12 cellular contexts compared by ENCODE assay signal in the genomic region with DNA sequence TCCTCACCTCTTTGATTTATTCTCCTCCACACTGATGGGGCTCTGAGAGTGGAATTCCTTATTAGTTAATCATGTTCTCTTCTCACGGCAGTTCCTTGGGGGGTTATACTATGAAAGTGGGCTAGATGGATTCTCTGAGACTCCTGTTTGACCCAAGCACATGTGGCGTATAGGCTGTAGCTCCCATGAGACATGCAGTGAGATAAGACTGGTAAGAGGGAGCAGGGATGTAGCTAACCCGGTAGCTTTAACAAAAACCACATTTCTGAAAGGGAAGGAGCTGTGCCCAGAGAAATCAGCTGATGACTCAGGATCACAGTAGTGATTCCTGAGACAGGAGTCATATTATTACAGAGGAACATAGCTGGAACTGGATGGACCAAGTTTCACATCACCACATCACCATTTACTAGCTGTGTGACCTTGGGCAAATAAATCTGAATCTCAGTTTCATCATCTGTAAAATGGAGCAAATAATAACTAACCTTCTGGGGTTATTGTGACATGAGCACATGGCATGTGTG.
DNase-seq lines count a peak whose midpoint lies in the region; ATAC-seq and TF ChIP-seq lines count a peak whose summit lies in the region.
"Had no signal": no experiment of that assay in that cellular context is flagged by ENCODE, and none has a peak within 500 bp of the region (broad histone marks: within the 10 kb centered on the region; RNA-seq: fewer than 3 reads in every experiment).

No MANE protein-coding gene starts in this region.

- ATAC-seq in gastrocnemius medialis (peak; percentile 72 to 90), HG02571 (IDR thresholded peaks at IDR 0.05; ENCODE audit: unreplicated experiment) (no peak), HG02981 (IDR thresholded peaks at IDR 0.05; ENCODE audit: unreplicated experiment) (no peak)
- ATAC-seq: activated T-cell treated with anti-CD3 and anti-CD28 coated beads, Interleukin-2, amount 50 U/mL, for 4 hours; naive thymus-derived CD4-positive, alpha-beta T cell had no signal

- no peaks in the 10 kb centered on the region for H3K27me3 ChIP-seq in gastrocnemius medialis

- TF ChIP-seq CTCF in fibroblast of the aortic adventitia (IDR thresholded peaks at IDR 0.05; ENCODE audit: insufficient read depth, low read length) (no peak), gastrocnemius medialis (IDR thresholded peaks at IDR 0.05 in 4 of 5, conservative IDR thresholded peaks at IDR 0.05 in 1 of 5) (no peak)

- DNase-seq in EL (peak; percentile 99), SW 1271 (lab: John Stamatoyannopoulos, UW) (peak; percentile 88 to 89), fibroblast of the aortic adventitia (ENCODE audit: low read depth) (peak; percentile 98), gastrocnemius medialis (no peak), NCI-H748 treated with DMSO at 0.1 percent for 48 hours (lab: John Stamatoyannopoulos, UW) (no peak), ureter (ENCODE audit: low spot score) (no peak)
- DNase-seq: activated T-cell treated with anti-CD3 and anti-CD28 coated beads, Interleukin-2, amount 50 U/mL, for 4 hours; GDM1; naive thymus-derived CD4-positive, alpha-beta T cell; NCI-H1930 had no signal

- H3K4me1 ChIP-seq in gastrocnemius medialis: peaks cover 36 to 44% of the 10 kb centered on the region in 2 donors

- in situ Hi-C loops in gastrocnemius medialis (cut with MboI; ENCODE audit: low sequenced_read_pairs in 4 of 4): no loop called here

- intact Hi-C loops in gastrocnemius medialis (cut with DNase I; ENCODE audit: low total_unique reads): no loop called here

- peak overlapping the region; percentile 30 to 69 (median 52) for H3K27ac ChIP-seq in gastrocnemius medialis

- H3K4me3 ChIP-seq in fibroblast of the aortic adventitia (ENCODE audit: low read depth, low read length) (no peak overlapping the region), gastrocnemius medialis (no peak overlapping the region)

- H3K9me3 ChIP-seq in gastrocnemius medialis: no peaks in the 10 kb centered on the region

- peaks cover 0 to 27% of the 10 kb centered on the region in 2 donors for H3K36me3 ChIP-seq in gastrocnemius medialis

- TF ChIP-seq POLR2A in gastrocnemius medialis (IDR thresholded peaks at IDR 0.05): no peak

Comparison
In these comparisons a context has a peak if more than half of its experiments do, and no peak if none do; other contexts are left out.
1. DNase-seq: peak in EL (single experiment), SW 1271 (2 of 2) and fibroblast of the aortic adventitia (single experiment); none in gastrocnemius medialis (0 of 2), NCI-H748 treated with DMSO at 0.1 percent for 48 hours (single experiment) and ureter (single experiment).
2. ATAC-seq: peak in gastrocnemius medialis (2 of 2); none in HG02571 (single experiment) and HG02981 (single experiment).